In the genomic region with DNA sequence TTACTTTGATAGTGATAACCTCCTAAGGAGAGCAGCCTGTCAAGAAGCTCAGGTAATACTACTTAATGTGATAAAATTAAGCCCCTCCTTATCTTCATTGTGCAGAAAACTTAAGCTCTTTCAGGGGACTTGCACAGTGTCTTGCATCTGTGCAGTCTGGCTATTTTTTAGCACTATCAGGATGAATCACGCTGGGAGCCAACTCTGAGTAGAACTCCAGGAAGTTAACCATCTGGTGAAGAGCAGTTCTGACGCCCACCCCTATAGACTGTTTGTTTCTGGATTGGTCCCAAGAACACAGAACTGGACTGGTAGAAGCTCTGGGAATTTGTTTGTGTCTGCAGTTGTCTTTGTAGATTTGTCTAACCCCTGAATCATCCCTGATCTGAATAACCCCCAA, we compare ENCODE assay signal across 11 cellular contexts. TPM values are rescaled to one million over a fixed set of nuclear protein-coding genes. Genes with fewer than 3 reads are reported as not detected.
DNase-seq lines count a peak whose midpoint lies in the region; ATAC-seq, FAIRE-seq and TF ChIP-seq lines count a peak whose summit lies in the region.
"Had no signal": no experiment of that assay in that cellular context is flagged by ENCODE, and none has a peak within 500 bp of the region (broad histone marks: within the 10 kb centered on the region; RNA-seq: fewer than 3 reads in every experiment).

No MANE protein-coding gene starts in this region.

- BruUV-seq in GM12878 (replicated peaks; lab: Mats Ljungman, UMichigan) = no TSS peak

- H3K79me2 ChIP-seq in GM12878 (ENCODE audit: control insufficient read depth, insufficient read depth, low read length) = no peaks in the 10 kb centered on the region; the same call in none of the 2 replicates

- no peaks in the 10 kb centered on the region for H3K36me3 Mint-ChIP-seq in natural killer cell

- no peak for TF ChIP-seq RAD21 in GM12878 (IDR thresholded peaks at IDR 0.05; ENCODE audit: insufficient read depth, low read depth, low read length)

- H3K9me3 ChIP-seq in GM12878 (replicated peaks; ENCODE audit: control insufficient read depth, insufficient read depth, low read length) = no peaks in the 10 kb centered on the region

- peak; percentile 11 for DNase-seq in G401 (ENCODE audit: low spot score)
- no peak for DNase-seq in GM12878 (ENCODE audit: low read depth, low spot score)
- DNase-seq in natural killer cell = no peak
- no peak for DNase-seq in NCI-H2227 (lab: John Stamatoyannopoulos, UW; ENCODE audit: unreplicated experiment)
- DNase-seq in GM13977 (ENCODE audit: low spot score) = no peak
- no peak for DNase-seq in activated effector memory CD4-positive, alpha-beta T cell treated with Interleukin-2 at 50 U/mL for 16 hours
- DNase-seq: NCI-H748 treated with DMSO at 0.1 percent for 48 hours had no signal

- CTCF ChIA-PET in GM12878 (lab: Yijun Ruan, JAX) = interaction anchor here (0.6 to 1.6 kb wide), 7 partner anchors 8 to 193 kb away, joined by 3 to 7 read pairs (median 4); no protein-coding TSS in a partner anchor

- H3K4me1 ChIP-seq in GM12878 (ENCODE audit: control insufficient read depth, insufficient read depth, low read length) = peaks cover 5% of the 10 kb centered on the region; the same call in 1 of the 2 replicates

- H3K4me2 ChIP-seq in GM12878 (ENCODE audit: control insufficient read depth, insufficient read depth) = no peak overlapping the region

- intact Hi-C loops in GM12878 (cut with micrococcal nuclease; ENCODE audit: unreplicated experiment) = no loop called here
- intact Hi-C loops in natural killer cell (cut with micrococcal nuclease) = no loop called here

- H3K4me1 Mint-ChIP-seq in natural killer cell = peaks cover 54 to 55% of the 10 kb centered on the region in 2 donors

- H3K27ac ChIP-seq in GM12878 (ENCODE audit: control insufficient read depth, insufficient read depth) = no peak overlapping the region

- no peak for TF ChIP-seq CTCF in GM12878 (IDR thresholded peaks at IDR 0.05 in 2 of 3, conservative IDR thresholded peaks at IDR 0.05 in 1 of 3; ENCODE audit: control insufficient read depth in 2 of 3, extremely low read depth in 1 of 3, insufficient read depth in 1 of 3, low read depth in 3 of 3, low read length in 3 of 3)
- no peak for TF ChIP-seq CTCF in natural killer cell (IDR thresholded peaks at IDR 0.05)
- no peak for TF ChIP-seq CTCF in GM13977 (IDR thresholded peaks at IDR 0.05; ENCODE audit: extremely low read depth, insufficient read depth, missing control alignments)

- H2AFZ ChIP-seq in GM12878 (ENCODE audit: control insufficient read depth, low read depth, low read length) = no peak overlapping the region

- H3K4me3 Mint-ChIP-seq in natural killer cell = no peak overlapping the region
- H3K4me3 Mint-ChIP-seq: nephron had no signal

- H3K27me3 ChIP-seq in GM12878 (replicated peaks in 1 of 2; ENCODE audit: control insufficient read depth in 2 of 2, insufficient read depth in 2 of 2, low read length in 1 of 2) = no peaks in the 10 kb centered on the region

- RAD21 ChIA-PET in GM12878 (lab: Charles Lee; ENCODE audit: unreplicated experiment) = interaction anchor here (1.5 kb wide), 1 partner anchor 57 kb away, joined by 5 read pairs; no protein-coding TSS in a partner anchor

- TF ChIP-seq POLR2A in GM12878 (IDR thresholded peaks at IDR 0.05; ENCODE audit: low read depth, low read length) = no peak

- H3K36me3 ChIP-seq in GM12878 (ENCODE audit: control insufficient read depth in 2 of 2, insufficient read depth in 2 of 2, low read length in 1 of 2) = no peaks in the 10 kb centered on the region; a peak in 2 of 4 replicates

- no peak overlapping the region for H3K9ac ChIP-seq in GM12878 (ENCODE audit: control insufficient read depth, insufficient read depth, low read length)

- in situ Hi-C loops in G401 (cut with HindIII; ENCODE audit: low sequenced_read_pairs) = no loop called here
- in situ Hi-C loops in GM12878 (cut with MboI) = no loop called here
- in situ Hi-C loops in GM13977 (cut with MboI; ENCODE audit: low pct_unique_long_range_greater_than_20kb, low sequenced_read_pairs, unreplicated experiment) = no loop called here

- ATAC-seq in HG02885 (IDR thresholded peaks at IDR 0.05; ENCODE audit: poor library complexity, unreplicated experiment) = peak; percentile 80
- peak; percentile 48 for ATAC-seq in GM12878
- peak in 2 of 3 donors; percentile 13 to 30 for ATAC-seq in natural killer cell
- no peak for ATAC-seq in HG02798 (IDR thresholded peaks at IDR 0.05; ENCODE audit: poor library complexity, unreplicated experiment)
- ATAC-seq: HepG2 had no signal

- H3K4me3 ChIP-seq in GM12878 = no peak overlapping the region

- peak overlapping the region; percentile 87 to 90 for H3K27ac Mint-ChIP-seq in natural killer cell

- SMC1A ChIA-PET in GM12878 (lab: Charles Lee; ENCODE audit: uncharacterized antibody, unreplicated experiment) = interaction anchor here (0.8 to 2.2 kb wide), 10 partner anchors 8 to 58 kb away, joined by 3 to 8 read pairs (median 3); no protein-coding TSS in a partner anchor

- H3K27me3 Mint-ChIP-seq in natural killer cell (ENCODE audit: low read depth in 2 of 2) = no peaks in the 10 kb centered on the region

- POLR2A ChIA-PET in GM12878 (lab: Charles Lee) = no interaction called here

- TF ChIP-seq EP300 in GM12878 (IDR thresholded peaks at IDR 0.05; ENCODE audit: borderline replicate concordance in 1 of 2, control insufficient read depth in 1 of 2, low read depth in 2 of 2, low read length in 2 of 2) = no peak

- FAIRE-seq in GM12878 (lab: Jason Lieb, UNC) = no peak
- FAIRE-seq: HepG2 had no signal

- WGBS in GM12878 (ENCODE audit: insufficient coverage, insufficient replicate concordance, low lambda C conversion rate, missing lambda C conversion rate) = 5% methylated on average over 2 of the region's 2 CpGs

- H3K9me3 Mint-ChIP-seq in natural killer cell = no peaks in the 10 kb centered on the region
- H3K9me3 Mint-ChIP-seq: nephron had no signal

- H4K20me1 ChIP-seq in GM12878 (ENCODE audit: control insufficient read depth, insufficient read depth) = no peaks in the 10 kb centered on the region

TF ChIP-seq in GM12878, 131 proteins besides CTCF, POLR2A, EP300 and RAD21:
- TF ChIP-seq, protein P1, sequence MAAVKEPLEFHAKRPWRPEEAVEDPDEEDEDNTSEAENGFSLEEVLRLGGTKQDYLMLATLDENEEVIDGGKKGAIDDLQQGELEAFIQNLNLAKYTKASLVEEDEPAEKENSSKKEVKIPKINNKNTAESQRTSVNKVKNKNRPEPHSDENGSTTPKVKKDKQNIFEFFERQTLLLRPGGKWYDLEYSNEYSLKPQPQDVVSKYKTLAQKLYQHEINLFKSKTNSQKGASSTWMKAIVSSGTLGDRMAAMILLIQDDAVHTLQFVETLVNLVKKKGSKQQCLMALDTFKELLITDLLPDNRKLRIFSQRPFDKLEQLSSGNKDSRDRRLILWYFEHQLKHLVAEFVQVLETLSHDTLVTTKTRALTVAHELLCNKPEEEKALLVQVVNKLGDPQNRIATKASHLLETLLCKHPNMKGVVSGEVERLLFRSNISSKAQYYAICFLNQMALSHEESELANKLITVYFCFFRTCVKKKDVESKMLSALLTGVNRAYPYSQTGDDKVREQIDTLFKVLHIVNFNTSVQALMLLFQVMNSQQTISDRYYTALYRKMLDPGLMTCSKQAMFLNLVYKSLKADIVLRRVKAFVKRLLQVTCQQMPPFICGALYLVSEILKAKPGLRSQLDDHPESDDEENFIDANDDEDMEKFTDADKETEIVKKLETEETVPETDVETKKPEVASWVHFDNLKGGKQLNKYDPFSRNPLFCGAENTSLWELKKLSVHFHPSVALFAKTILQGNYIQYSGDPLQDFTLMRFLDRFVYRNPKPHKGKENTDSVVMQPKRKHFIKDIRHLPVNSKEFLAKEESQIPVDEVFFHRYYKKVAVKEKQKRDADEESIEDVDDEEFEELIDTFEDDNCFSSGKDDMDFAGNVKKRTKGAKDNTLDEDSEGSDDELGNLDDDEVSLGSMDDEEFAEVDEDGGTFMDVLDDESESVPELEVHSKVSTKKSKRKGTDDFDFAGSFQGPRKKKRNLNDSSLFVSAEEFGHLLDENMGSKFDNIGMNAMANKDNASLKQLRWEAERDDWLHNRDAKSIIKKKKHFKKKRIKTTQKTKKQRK (IDR thresholded peaks at IDR 0.05; ENCODE audit: low read depth, low read length) = no peak
- peak; percentile 8; the same call in 1 of the 2 replicates for TF ChIP-seq JUNB (IDR thresholded peaks at IDR 0.05)
TF ChIP-seq in GM12878: peak in this region for 1.

RNA-seq across cellular contexts. Expression of a gene that starts 41.9 kb away (rescaled TPM):
- total RNA-seq in G401 (2014; rRNA removed; shearing (Covaris generic)) = 45.3 and 53.5 TPM in 2 replicates
- 116 and 125 TPM in 2 replicates for total RNA-seq in GM12878 (2013; cell fraction: nucleolus; rRNA removed)
- total RNA-seq in GM12878 (2014; rRNA removed) (48.4 and 55.0 TPM in 2 replicates), GM12878 (2014; rRNA removed; fragmentation: Illumina TruSeq; extraction: Trizol) (47.1 and 50.9 TPM in 2 replicates), GM12878 (2021) (40.4 and 42.1 TPM in 2 replicates), natural killer cell (100 to 1,000 TPM in 1 of 3 donors, 10 to 100 TPM in 2; 70.0 to 106 (median 99.0) TPM)
- 23.0 TPM for polyA plus RNA-seq in GM12878 (2011; ENCODE audit: low read depth)
- polyA plus RNA-seq in GM12878 (2011; rRNA removed) (85.6 and 115 TPM in 2 replicates), GM12878 (2014; fragmentation: Illumina TruSeq; extraction: Trizol) (64.8 and 71.6 TPM in 2 replicates), GM12878 (2014; fragmentation: Nextera tagmentation; extraction: Ambion mirVana) (10 to 100 TPM; 32.5 to 34.1 TPM), GM12878 (2014; rRNA removed) (45.9 and 51.5 TPM in 2 replicates), GM12878 (2016; fragmentation: Nextera tagmentation; extraction: Ambion mirVana) (10 to 100 TPM; 43.8 to 49.6 TPM)
- polyA plus RNA-seq in GM12878 (2011; cell fraction: cytosol; rRNA removed) = 61.6 and 70.8 TPM in 2 replicates
- polyA plus RNA-seq in GM12878 (2011; cell fraction: nucleus; rRNA removed) = 76.2 and 97.7 TPM in 2 replicates
- polyA plus RNA-seq in GM12878 (2012) = 22.4 and 29.4 TPM in 2 replicates
- 68.4 and 72.8 TPM in 2 replicates for polyA minus RNA-seq in GM12878 (2011; rRNA and poly(A)+ RNA removed)
- 13.0 and 17.3 TPM in 2 replicates for polyA minus RNA-seq in GM12878 (2011; cell fraction: cytosol; rRNA and poly(A)+ RNA removed)
- polyA minus RNA-seq in GM12878 (2011; cell fraction: nucleus; rRNA and poly(A)+ RNA removed) = 90.6 and 95.3 TPM in 2 replicates
